11 cellular contexts compared by ENCODE assay signal in the genomic region with DNA sequence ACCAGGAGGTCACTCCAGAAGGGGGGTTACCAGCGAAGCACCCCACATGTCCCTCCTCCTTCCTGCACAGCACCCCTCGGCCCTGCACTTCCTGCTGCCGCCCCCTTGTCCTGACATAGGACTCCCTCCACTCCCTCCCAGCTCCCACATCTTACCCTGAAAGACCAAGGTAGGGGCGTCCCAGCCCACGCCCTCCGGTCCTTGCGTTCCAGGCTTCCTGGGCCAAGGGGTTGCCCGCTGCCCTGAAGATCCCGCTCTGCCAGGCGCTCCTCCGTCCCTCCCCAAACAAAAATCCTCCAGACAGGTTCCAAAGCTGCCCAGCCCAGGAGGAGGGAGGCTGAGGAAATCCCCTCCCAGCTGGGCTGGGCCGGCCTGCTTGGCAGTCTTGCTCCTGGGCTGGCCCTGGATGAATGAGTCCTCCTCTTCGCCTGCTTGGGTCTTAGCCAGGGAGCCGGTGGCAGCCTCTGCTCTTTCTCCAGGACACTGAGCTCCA. TPM values are rescaled to one million over a fixed set of nuclear protein-coding genes. Genes with fewer than 3 reads are reported as not detected.
DNase-seq lines count a peak whose midpoint lies in the region; ATAC-seq and TF ChIP-seq lines count a peak whose summit lies in the region.
"Had no signal": no experiment of that assay in that cellular context is flagged by ENCODE, and none has a peak within 500 bp of the region (broad histone marks: within the 10 kb centered on the region; RNA-seq: fewer than 3 reads in every experiment).

A gene with protein sequence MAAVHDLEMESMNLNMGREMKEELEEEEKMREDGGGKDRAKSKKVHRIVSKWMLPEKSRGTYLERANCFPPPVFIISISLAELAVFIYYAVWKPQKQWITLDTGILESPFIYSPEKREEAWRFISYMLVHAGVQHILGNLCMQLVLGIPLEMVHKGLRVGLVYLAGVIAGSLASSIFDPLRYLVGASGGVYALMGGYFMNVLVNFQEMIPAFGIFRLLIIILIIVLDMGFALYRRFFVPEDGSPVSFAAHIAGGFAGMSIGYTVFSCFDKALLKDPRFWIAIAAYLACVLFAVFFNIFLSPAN (minus strand): TSS at position 304 of the 493 bp plus-strand sequence. CDS start 22,618 bp downstream, outside the sequence.

- H3K4me2 ChIP-seq in OCI-LY7 (ENCODE audit: low read length): no peak within 1 kb of the TSS

- DNase-seq in G401 (ENCODE audit: low spot score): peak; percentile 64
- peak in 1 of 2 donors; percentile 64 for DNase-seq in ascending aorta (ENCODE audit: low spot score in 2 of 2)
- peak; percentile 62 for DNase-seq in right atrium auricular region (ENCODE audit: low spot score)
- DNase-seq in sciatic nerve (ENCODE audit: low spot score): peak; percentile 63
- no peak for DNase-seq in OCI-LY7 (ENCODE audit: low spot score)
- no peak for DNase-seq in activated CD4-positive, alpha-beta memory T cell treated with anti-CD3 and anti-CD28 coated beads, Interleukin-2, amount 10 ng/mL, durations not matched to agents 7 days and 5 days
- DNase-seq in SIG-M5 (lab: John Stamatoyannopoulos, UW): no peak
- DNase-seq: activated CD4-positive, alpha-beta T cell treated with anti-CD3 and anti-CD28 coated beads, Interleukin-2, amount 50 U/mL, for 1 hour had no signal

- intact Hi-C loops in ascending aorta (cut with DNase I) (no loop called here), sciatic nerve (cut with DNase I) (loop anchor here (1.0 kb wide), 1 partner anchor 33 kb away; no protein-coding TSS in a partner anchor), OCI-LY7 (cut with micrococcal nuclease; ENCODE audit: unreplicated experiment) (no loop called here)

- no peak within 1 kb of the TSS for H2AFZ ChIP-seq in OCI-LY7 (ENCODE audit: low read length)

- H3K27me3 Mint-ChIP-seq in activated CD4-positive, alpha-beta memory T cell treated with anti-CD3 and anti-CD28 coated beads, Interleukin-2, amount 10 ng/mL, durations not matched to agents 7 days and 5 days: peaks cover 4% of the 10 kb centered on the region

- no peak within 1 kb of the TSS for H3K27ac ChIP-seq in ascending aorta
- H3K27ac ChIP-seq in right atrium auricular region: no peak within 1 kb of the TSS
- no peak within 1 kb of the TSS for H3K27ac ChIP-seq in OCI-LY7 (ENCODE audit: low read depth, low read length, poor library complexity, severe bottlenecking)

- H3K27me3 ChIP-seq in ascending aorta: no peaks in the 10 kb centered on the region
- H3K27me3 ChIP-seq in right atrium auricular region: no peaks in the 10 kb centered on the region

- POLR2A ChIA-PET in OCI-LY7 (lab: Charles Lee): no interaction called here
- POLR2A ChIA-PET in activated CD4-positive, alpha-beta memory T cell treated with anti-CD3 and anti-CD28 coated beads, Interleukin-2, amount 10 ng/mL, durations not matched to agents 7 days and 5 days (lab: Charles Lee): no interaction called here

- peaks cover 0 to 6% of the 10 kb centered on the region in 2 donors for H3K4me1 ChIP-seq in ascending aorta
- H3K4me1 ChIP-seq in right atrium auricular region: peaks cover 0 to 13% of the 10 kb centered on the region in 2 donors
- H3K4me1 ChIP-seq in OCI-LY7 (ENCODE audit: insufficient read depth, low read length, poor library complexity, severe bottlenecking): no peaks in the 10 kb centered on the region

- in situ Hi-C loops in G401 (cut with HindIII; ENCODE audit: low sequenced_read_pairs): no loop called here

- no peak within 1 kb of the TSS for H3K4me3 Mint-ChIP-seq in activated CD4-positive, alpha-beta memory T cell treated with anti-CD3 and anti-CD28 coated beads, Interleukin-2, amount 10 ng/mL, durations not matched to agents 7 days and 5 days
- H3K4me3 Mint-ChIP-seq: IgD-negative memory B cell had no signal

- H3K4me3 ChIP-seq in ascending aorta (peak within 1 kb of the TSS; percentile 48 to 65), right atrium auricular region (peak within 1 kb of the TSS; percentile 17 to 46), OCI-LY7 (ENCODE audit: low read depth, low read length, poor library complexity, severe bottlenecking) (no peak within 1 kb of the TSS)
- H3K4me3 ChIP-seq: GM12878 had no signal

- BruUV-seq in OCI-LY7 (replicated peaks; lab: Mats Ljungman, UMichigan): no TSS peak

- no peaks in the 10 kb centered on the region for H3K36me3 Mint-ChIP-seq in activated CD4-positive, alpha-beta memory T cell treated with anti-CD3 and anti-CD28 coated beads, Interleukin-2, amount 10 ng/mL, durations not matched to agents 7 days and 5 days (ENCODE audit: low read depth)

- H3K79me2 ChIP-seq in OCI-LY7 (ENCODE audit: insufficient read depth, low read depth, low read length): no peaks in the 10 kb centered on the region

- ATAC-seq in sciatic nerve: peak; percentile 91
- ATAC-seq in GM18511 (IDR thresholded peaks at IDR 0.05; ENCODE audit: unreplicated experiment): no peak
- ATAC-seq: GM12878 had no signal

- H3K36me3 ChIP-seq in ascending aorta (no peaks in the 10 kb centered on the region), right atrium auricular region (no peaks in the 10 kb centered on the region), OCI-LY7 (ENCODE audit: insufficient read depth, low read length) (no peaks in the 10 kb centered on the region)

- no peaks in the 10 kb centered on the region for H3K9me3 Mint-ChIP-seq in activated CD4-positive, alpha-beta memory T cell treated with anti-CD3 and anti-CD28 coated beads, Interleukin-2, amount 10 ng/mL, durations not matched to agents 7 days and 5 days
- H3K9me3 Mint-ChIP-seq: IgD-negative memory B cell had no signal

- H4K20me1 ChIP-seq in OCI-LY7 (ENCODE audit: insufficient read depth, low read length): no peaks in the 10 kb centered on the region

- no peaks in the 10 kb centered on the region for H3K9me2 ChIP-seq in OCI-LY7 (ENCODE audit: insufficient read depth, low read length)

- no peak for TF ChIP-seq CTCF in ascending aorta (IDR thresholded peaks at IDR 0.05)
- no peak for TF ChIP-seq CTCF in right atrium auricular region (IDR thresholded peaks at IDR 0.05)
- TF ChIP-seq CTCF in OCI-LY7 (conservative IDR thresholded peaks at IDR 0.05; ENCODE audit: low read length): no peak

- no peak within 1 kb of the TSS for H3K27ac Mint-ChIP-seq in activated CD4-positive, alpha-beta memory T cell treated with anti-CD3 and anti-CD28 coated beads, Interleukin-2, amount 10 ng/mL, durations not matched to agents 7 days and 5 days
- H3K27ac Mint-ChIP-seq: IgD-negative memory B cell had no signal

- H3K4me1 Mint-ChIP-seq in activated CD4-positive, alpha-beta memory T cell treated with anti-CD3 and anti-CD28 coated beads, Interleukin-2, amount 10 ng/mL, durations not matched to agents 7 days and 5 days: peaks cover 6% of the 10 kb centered on the region

- no peaks in the 10 kb centered on the region for H3K9me3 ChIP-seq in ascending aorta
- H3K9me3 ChIP-seq in right atrium auricular region: no peaks in the 10 kb centered on the region
- H3K9me3 ChIP-seq in OCI-LY7 (ENCODE audit: low read length): no peaks in the 10 kb centered on the region

- CTCF ChIA-PET in OCI-LY7 (lab: Charles Lee; ENCODE audit: unreplicated experiment): no interaction called here
- CTCF ChIA-PET in activated CD4-positive, alpha-beta memory T cell treated with anti-CD3 and anti-CD28 coated beads, Interleukin-2, amount 10 ng/mL, durations not matched to agents 7 days and 5 days (lab: Charles Lee): no interaction called here

RNA-seq across cellular contexts. Expression of the gene that starts here (rescaled TPM):
- total RNA-seq in G401 (2014; rRNA removed; shearing (Covaris generic)): 4.5 TPM in 1 of 2 replicates, not detected in the other
- total RNA-seq in ascending aorta: not detected
- total RNA-seq in right atrium auricular region: under 1 TPM in 1 of 2 donors, not detected in 1; 0.31 TPM
- 0.22 TPM for total RNA-seq in sciatic nerve
- not detected in 2 replicates for total RNA-seq in OCI-LY7 (2014; rRNA removed; shearing (Covaris generic))
- not detected in 2 replicates for total RNA-seq in OCI-LY7 (2022)
- total RNA-seq in activated CD4-positive, alpha-beta memory T cell treated with anti-CD3 and anti-CD28 coated beads, Interleukin-2, amount 10 ng/mL, durations not matched to agents 7 days and 5 days: not detected
- total RNA-seq: GM12878 had no signal

Comparison
In these comparisons a context has a peak if more than half of its experiments do, and no peak if none do; other contexts are left out.
1. Peak in DNase-seq and H3K4me3 ChIP-seq in right atrium auricular region; RNA of the gene not detected or under 1 TPM.
2. Peak in DNase-seq and ATAC-seq in sciatic nerve; RNA of the gene not detected or under 1 TPM.